In the genomic region with DNA sequence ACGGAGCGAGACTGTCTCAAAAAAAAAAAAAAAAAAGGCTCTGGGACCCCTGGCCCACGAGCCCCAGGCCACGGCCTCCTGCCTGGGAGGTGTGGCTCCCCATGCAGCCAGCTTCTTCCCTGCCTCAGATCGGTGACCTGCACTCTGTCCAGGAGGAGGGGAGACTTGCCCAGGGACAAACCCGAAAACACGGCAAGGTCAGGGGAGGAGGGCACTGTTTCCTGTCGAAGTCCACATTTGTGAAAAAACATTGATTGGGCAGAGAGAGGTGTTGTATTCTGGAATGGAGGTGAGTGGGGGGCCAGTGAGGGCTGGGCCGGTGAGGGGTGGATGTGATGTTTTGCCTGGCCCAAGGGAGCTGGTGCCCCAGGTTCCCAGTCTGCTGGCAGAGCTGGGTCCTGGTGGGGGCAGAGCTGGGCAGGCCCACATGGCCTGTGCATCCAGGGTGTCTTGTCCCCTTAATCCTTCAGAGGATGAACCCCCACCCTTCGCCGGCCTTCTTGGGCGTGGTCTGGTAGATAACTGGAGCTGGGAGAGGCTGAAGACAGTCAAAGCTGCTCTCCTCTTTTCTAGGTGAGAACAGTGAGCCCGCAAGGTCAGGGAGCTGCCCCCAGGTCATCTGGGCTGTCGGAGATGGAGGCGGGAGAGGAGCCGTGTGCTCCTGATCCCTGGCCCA, we compare ENCODE assay signal across 1 cellular context.
TF ChIP-seq lines count a peak whose summit lies in the region.

No MANE protein-coding gene starts in this region.

TF ChIP-seq in HepG2, 621 proteins besides CTCF, POLR2A, EP300 and RAD21 (continues in another document):
- TF ChIP-seq DMAP1 (CRISPR knock-in tag; IDR thresholded peaks at IDR 0.05) (no peak), RXRB (CRISPR knock-in tag; IDR thresholded peaks at IDR 0.05; ENCODE audit: borderline replicate concordance) (no peak), SRSF9 (IDR thresholded peaks at IDR 0.05; ENCODE audit: borderline replicate concordance, insufficient read depth, low read depth, low read length, poor library complexity, severe bottlenecking) (no peak), ZNF138 (CRISPR knock-in tag; IDR thresholded peaks at IDR 0.05; ENCODE audit: low read depth) (no peak), HMGA1 (CRISPR knock-in tag; conservative IDR thresholded peaks at IDR 0.05) (no peak), DR1 (CRISPR knock-in tag; IDR thresholded peaks at IDR 0.05) (peak; percentile 18; the same call in 1 of the 2 replicates), CHCHD3 (CRISPR knock-in tag; IDR thresholded peaks at IDR 0.05) (no peak), MATR3 (CRISPR knock-in tag; IDR thresholded peaks at IDR 0.05) (no peak), KMT2B (CRISPR knock-in tag; IDR thresholded peaks at IDR 0.05) (no peak), ZBTB20 (CRISPR knock-in tag; IDR thresholded peaks at IDR 0.05; ENCODE audit: borderline replicate concordance, low read depth) (no peak), ZKSCAN8 (CRISPR knock-in tag; IDR thresholded peaks at IDR 0.05; ENCODE audit: borderline replicate concordance) (no peak), ATAD3A (CRISPR knock-in tag; IDR thresholded peaks at IDR 0.05) (no peak), ZFP36 (IDR thresholded peaks at IDR 0.05; ENCODE audit: borderline replicate concordance, low read depth, low read length, partially characterized antibody) (no peak), ZNF160 (CRISPR knock-in tag; IDR thresholded peaks at IDR 0.05) (no peak), PCBP1 (IDR thresholded peaks at IDR 0.05; ENCODE audit: borderline replicate concordance, low read depth, low read length) (peak; percentile 4; the same call in 1 of the 2 replicates), MXI1 (IDR thresholded peaks at IDR 0.05; ENCODE audit: borderline replicate concordance, low read depth, low read length) (no peak), TBX3 (IDR thresholded peaks at IDR 0.05; ENCODE audit: borderline replicate concordance) (no peak), ZNF577 (CRISPR knock-in tag; IDR thresholded peaks at IDR 0.05; ENCODE audit: borderline replicate concordance, low read depth) (no peak), ZNF841 (CRISPR knock-in tag; IDR thresholded peaks at IDR 0.05; ENCODE audit: borderline replicate concordance) (no peak), ZMYM4 (CRISPR knock-in tag; IDR thresholded peaks at IDR 0.05) (peak; percentile 21; the same call in 1 of the 2 replicates), ARID2 (CRISPR knock-in tag; IDR thresholded peaks at IDR 0.05; ENCODE audit: borderline replicate concordance) (no peak), RBM39 (IDR thresholded peaks at IDR 0.05; ENCODE audit: low read depth, low read length, poor library complexity, severe bottlenecking) (no peak), PHF20 (CRISPR knock-in tag; IDR thresholded peaks at IDR 0.05) (no peak), ELF1 (CRISPR knock-in tag; IDR thresholded peaks at IDR 0.05) (no peak), ZNF709 (CRISPR knock-in tag; IDR thresholded peaks at IDR 0.05) (no peak), ZIK1 (CRISPR knock-in tag; IDR thresholded peaks at IDR 0.05; ENCODE audit: borderline replicate concordance, low read depth) (0 out of 2 replicates have a peak, but pooled peaks have one; percentile 12)
- TF ChIP-seq, protein P1, sequence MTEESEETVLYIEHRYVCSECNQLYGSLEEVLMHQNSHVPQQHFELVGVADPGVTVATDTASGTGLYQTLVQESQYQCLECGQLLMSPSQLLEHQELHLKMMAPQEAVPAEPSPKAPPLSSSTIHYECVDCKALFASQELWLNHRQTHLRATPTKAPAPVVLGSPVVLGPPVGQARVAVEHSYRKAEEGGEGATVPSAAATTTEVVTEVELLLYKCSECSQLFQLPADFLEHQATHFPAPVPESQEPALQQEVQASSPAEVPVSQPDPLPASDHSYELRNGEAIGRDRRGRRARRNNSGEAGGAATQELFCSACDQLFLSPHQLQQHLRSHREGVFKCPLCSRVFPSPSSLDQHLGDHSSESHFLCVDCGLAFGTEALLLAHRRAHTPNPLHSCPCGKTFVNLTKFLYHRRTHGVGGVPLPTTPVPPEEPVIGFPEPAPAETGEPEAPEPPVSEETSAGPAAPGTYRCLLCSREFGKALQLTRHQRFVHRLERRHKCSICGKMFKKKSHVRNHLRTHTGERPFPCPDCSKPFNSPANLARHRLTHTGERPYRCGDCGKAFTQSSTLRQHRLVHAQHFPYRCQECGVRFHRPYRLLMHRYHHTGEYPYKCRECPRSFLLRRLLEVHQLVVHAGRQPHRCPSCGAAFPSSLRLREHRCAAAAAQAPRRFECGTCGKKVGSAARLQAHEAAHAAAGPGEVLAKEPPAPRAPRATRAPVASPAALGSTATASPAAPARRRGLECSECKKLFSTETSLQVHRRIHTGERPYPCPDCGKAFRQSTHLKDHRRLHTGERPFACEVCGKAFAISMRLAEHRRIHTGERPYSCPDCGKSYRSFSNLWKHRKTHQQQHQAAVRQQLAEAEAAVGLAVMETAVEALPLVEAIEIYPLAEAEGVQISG (CRISPR knock-in tag; IDR thresholded peaks at IDR 0.05) = peak; percentile 20; the same call in 1 of the 2 replicates
- TF ChIP-seq, protein P2, sequence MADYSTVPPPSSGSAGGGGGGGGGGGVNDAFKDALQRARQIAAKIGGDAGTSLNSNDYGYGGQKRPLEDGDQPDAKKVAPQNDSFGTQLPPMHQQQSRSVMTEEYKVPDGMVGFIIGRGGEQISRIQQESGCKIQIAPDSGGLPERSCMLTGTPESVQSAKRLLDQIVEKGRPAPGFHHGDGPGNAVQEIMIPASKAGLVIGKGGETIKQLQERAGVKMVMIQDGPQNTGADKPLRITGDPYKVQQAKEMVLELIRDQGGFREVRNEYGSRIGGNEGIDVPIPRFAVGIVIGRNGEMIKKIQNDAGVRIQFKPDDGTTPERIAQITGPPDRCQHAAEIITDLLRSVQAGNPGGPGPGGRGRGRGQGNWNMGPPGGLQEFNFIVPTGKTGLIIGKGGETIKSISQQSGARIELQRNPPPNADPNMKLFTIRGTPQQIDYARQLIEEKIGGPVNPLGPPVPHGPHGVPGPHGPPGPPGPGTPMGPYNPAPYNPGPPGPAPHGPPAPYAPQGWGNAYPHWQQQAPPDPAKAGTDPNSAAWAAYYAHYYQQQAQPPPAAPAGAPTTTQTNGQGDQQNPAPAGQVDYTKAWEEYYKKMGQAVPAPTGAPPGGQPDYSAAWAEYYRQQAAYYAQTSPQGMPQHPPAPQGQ (CRISPR knock-in tag; IDR thresholded peaks at IDR 0.05; ENCODE audit: borderline replicate concordance) = no peak
- TF ChIP-seq, protein P3, sequence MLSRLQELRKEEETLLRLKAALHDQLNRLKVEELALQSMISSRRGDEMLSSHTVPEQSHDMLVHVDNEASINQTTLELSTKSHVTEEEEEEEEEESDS (CRISPR knock-in tag; IDR thresholded peaks at IDR 0.05; ENCODE audit: borderline replicate concordance) = no peak
- TF ChIP-seq, protein P4, sequence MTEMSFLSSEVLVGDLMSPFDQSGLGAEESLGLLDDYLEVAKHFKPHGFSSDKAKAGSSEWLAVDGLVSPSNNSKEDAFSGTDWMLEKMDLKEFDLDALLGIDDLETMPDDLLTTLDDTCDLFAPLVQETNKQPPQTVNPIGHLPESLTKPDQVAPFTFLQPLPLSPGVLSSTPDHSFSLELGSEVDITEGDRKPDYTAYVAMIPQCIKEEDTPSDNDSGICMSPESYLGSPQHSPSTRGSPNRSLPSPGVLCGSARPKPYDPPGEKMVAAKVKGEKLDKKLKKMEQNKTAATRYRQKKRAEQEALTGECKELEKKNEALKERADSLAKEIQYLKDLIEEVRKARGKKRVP (CRISPR knock-in tag; IDR thresholded peaks at IDR 0.05) = no peak
- TF ChIP-seq, protein P5, sequence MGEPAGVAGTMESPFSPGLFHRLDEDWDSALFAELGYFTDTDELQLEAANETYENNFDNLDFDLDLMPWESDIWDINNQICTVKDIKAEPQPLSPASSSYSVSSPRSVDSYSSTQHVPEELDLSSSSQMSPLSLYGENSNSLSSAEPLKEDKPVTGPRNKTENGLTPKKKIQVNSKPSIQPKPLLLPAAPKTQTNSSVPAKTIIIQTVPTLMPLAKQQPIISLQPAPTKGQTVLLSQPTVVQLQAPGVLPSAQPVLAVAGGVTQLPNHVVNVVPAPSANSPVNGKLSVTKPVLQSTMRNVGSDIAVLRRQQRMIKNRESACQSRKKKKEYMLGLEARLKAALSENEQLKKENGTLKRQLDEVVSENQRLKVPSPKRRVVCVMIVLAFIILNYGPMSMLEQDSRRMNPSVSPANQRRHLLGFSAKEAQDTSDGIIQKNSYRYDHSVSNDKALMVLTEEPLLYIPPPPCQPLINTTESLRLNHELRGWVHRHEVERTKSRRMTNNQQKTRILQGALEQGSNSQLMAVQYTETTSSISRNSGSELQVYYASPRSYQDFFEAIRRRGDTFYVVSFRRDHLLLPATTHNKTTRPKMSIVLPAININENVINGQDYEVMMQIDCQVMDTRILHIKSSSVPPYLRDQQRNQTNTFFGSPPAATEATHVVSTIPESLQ (CRISPR knock-in tag; conservative IDR thresholded peaks at IDR 0.05) = no peak
- TF ChIP-seq, protein P6, sequence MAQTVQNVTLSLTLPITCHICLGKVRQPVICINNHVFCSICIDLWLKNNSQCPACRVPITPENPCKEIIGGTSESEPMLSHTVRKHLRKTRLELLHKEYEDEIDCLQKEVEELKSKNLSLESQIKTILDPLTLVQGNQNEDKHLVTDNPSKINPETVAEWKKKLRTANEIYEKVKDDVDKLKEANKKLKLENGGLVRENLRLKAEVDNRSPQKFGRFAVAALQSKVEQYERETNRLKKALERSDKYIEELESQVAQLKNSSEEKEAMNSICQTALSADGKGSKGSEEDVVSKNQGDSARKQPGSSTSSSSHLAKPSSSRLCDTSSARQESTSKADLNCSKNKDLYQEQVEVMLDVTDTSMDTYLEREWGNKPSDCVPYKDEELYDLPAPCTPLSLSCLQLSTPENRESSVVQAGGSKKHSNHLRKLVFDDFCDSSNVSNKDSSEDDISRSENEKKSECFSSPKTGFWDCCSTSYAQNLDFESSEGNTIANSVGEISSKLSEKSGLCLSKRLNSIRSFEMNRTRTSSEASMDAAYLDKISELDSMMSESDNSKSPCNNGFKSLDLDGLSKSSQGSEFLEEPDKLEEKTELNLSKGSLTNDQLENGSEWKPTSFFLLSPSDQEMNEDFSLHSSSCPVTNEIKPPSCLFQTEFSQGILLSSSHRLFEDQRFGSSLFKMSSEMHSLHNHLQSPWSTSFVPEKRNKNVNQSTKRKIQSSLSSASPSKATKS (CRISPR knock-in tag; IDR thresholded peaks at IDR 0.05) = no peak
- TF ChIP-seq, protein P7, sequence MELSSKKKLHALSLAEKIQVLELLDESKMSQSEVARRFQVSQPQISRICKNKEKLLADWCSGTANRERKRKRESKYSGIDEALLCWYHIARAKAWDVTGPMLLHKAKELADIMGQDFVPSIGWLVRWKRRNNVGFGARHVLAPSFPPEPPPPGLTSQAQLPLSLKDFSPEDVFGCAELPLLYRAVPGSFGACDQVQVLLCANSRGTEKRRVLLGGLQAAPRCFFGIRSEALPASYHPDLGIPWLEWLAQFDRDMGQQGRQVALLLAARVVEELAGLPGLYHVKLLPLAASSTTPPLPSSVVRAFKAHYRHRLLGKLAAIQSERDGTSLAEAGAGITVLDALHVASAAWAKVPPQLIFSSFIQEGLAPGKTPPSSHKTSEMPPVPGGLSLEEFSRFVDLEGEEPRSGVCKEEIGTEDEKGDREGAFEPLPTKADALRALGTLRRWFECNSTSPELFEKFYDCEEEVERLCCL (CRISPR knock-in tag; IDR thresholded peaks at IDR 0.05; ENCODE audit: borderline replicate concordance) = no peak
- TF ChIP-seq, protein P8, sequence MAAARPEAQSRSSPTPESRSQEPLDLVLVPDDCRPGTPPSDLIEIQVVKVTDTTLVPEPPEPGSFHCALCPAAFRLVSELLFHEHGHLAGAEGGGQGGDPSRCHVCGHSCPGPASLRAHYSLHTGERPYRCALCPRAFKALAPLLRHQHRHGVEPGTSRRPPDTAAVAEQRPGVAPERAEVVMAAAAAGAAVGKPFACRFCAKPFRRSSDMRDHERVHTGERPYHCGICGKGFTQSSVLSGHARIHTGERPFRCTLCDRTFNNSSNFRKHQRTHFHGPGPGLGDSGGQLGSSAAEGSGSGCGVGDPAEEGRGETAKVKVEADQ (CRISPR knock-in tag; IDR thresholded peaks at IDR 0.05; ENCODE audit: borderline replicate concordance) = no peak
- TF ChIP-seq, protein P9, sequence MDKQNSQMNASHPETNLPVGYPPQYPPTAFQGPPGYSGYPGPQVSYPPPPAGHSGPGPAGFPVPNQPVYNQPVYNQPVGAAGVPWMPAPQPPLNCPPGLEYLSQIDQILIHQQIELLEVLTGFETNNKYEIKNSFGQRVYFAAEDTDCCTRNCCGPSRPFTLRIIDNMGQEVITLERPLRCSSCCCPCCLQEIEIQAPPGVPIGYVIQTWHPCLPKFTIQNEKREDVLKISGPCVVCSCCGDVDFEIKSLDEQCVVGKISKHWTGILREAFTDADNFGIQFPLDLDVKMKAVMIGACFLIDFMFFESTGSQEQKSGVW (CRISPR knock-in tag; IDR thresholded peaks at IDR 0.05; ENCODE audit: borderline replicate concordance) = no peak
- TF ChIP-seq, protein P10, sequence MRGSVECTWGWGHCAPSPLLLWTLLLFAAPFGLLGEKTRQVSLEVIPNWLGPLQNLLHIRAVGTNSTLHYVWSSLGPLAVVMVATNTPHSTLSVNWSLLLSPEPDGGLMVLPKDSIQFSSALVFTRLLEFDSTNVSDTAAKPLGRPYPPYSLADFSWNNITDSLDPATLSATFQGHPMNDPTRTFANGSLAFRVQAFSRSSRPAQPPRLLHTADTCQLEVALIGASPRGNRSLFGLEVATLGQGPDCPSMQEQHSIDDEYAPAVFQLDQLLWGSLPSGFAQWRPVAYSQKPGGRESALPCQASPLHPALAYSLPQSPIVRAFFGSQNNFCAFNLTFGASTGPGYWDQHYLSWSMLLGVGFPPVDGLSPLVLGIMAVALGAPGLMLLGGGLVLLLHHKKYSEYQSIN (CRISPR knock-in tag; IDR thresholded peaks at IDR 0.05; ENCODE audit: borderline replicate concordance) = no peak
- TF ChIP-seq, protein P11, sequence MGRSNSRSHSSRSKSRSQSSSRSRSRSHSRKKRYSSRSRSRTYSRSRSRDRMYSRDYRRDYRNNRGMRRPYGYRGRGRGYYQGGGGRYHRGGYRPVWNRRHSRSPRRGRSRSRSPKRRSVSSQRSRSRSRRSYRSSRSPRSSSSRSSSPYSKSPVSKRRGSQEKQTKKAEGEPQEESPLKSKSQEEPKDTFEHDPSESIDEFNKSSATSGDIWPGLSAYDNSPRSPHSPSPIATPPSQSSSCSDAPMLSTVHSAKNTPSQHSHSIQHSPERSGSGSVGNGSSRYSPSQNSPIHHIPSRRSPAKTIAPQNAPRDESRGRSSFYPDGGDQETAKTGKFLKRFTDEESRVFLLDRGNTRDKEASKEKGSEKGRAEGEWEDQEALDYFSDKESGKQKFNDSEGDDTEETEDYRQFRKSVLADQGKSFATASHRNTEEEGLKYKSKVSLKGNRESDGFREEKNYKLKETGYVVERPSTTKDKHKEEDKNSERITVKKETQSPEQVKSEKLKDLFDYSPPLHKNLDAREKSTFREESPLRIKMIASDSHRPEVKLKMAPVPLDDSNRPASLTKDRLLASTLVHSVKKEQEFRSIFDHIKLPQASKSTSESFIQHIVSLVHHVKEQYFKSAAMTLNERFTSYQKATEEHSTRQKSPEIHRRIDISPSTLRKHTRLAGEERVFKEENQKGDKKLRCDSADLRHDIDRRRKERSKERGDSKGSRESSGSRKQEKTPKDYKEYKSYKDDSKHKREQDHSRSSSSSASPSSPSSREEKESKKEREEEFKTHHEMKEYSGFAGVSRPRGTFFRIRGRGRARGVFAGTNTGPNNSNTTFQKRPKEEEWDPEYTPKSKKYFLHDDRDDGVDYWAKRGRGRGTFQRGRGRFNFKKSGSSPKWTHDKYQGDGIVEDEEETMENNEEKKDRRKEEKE (IDR thresholded peaks at IDR 0.05) = no peak
